ENCODE assay signal across 9 cellular contexts in the genomic region with DNA sequence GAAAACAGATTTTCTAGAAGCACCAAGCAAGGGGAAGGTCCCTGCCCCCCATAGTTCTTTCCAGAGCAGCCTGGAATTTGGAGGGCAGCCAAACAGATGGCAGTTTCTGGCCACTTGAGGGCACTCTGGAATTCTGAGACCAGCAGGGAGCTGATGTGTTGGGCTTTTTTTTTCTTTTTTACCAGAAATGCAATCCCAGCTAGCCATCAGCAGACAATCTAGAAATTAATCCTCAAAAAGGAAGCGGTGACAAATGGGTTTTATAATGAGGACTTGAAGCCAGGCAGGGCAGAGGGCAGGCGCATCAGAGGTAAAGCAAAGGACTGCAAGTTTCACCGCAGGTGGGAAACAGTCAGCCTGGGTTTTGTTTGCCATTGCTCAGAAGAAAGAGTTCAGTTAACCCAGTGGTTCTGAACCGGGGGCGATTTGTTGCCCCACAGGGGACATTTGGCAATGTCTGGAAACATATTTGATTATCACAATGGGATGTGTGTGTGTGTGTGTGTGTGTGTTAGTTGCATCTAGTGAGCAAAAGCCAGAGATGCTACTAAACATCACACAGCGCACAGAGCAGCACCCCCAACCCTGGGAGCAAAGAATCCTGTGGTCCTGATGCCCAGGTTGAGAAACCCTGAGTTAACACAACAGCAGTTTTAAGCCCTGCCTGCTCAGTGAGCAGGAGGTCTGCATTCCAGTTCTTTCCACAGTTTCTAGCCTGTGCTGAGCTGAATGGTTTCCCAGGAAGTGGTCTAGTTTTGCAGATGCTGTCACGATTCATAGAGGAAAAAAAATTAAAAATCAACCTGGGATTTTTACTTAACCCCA.
DNase-seq lines count a peak whose midpoint lies in the region; ATAC-seq, FAIRE-seq and TF ChIP-seq lines count a peak whose summit lies in the region.
"Had no signal": no experiment of that assay in that cellular context is flagged by ENCODE, and none has a peak within 500 bp of the region (broad histone marks: within the 10 kb centered on the region; RNA-seq: fewer than 3 reads in every experiment).

No MANE protein-coding gene starts in this region.

- TF ChIP-seq RAD21 in K562 (CRISPR knock-in tag; conservative IDR thresholded peaks at IDR 0.05 in 1 of 2, IDR thresholded peaks at IDR 0.05 in 1 of 2) = peak; percentile 68 to 80

- H3K27me3 ChIP-seq in OCI-LY3 (ENCODE audit: low read depth, low read length) (peaks cover 90% of the 10 kb centered on the region), K562 (ENCODE audit: control insufficient read depth in 2 of 2, insufficient read depth in 2 of 2, low read length in 2 of 2) (peaks cover 0 to 6% of the 10 kb centered on the region in 2 experiments; a peak in 2 of 5 replicates), iPS DF 6.9 (ENCODE audit: control insufficient read depth, insufficient read depth, low read length) (no peaks in the 10 kb centered on the region), smooth muscle cell (ENCODE audit: low read depth) (peaks cover 5% of the 10 kb centered on the region)
- H3K27me3 ChIP-seq in CD8-positive, alpha-beta T cell (ENCODE audit: insufficient read depth, low read length) = no peaks in the 10 kb centered on the region

- WGBS in K562 (ENCODE audit: insufficient coverage, low coverage, missing lambda C conversion rate) = 16% methylated on average over 6 of the region's 7 CpGs
- no CpG with 5 or more reads among the region's 7 CpGs for WGBS in iPS DF 6.9 (ENCODE audit: insufficient coverage, insufficient read length)
- 41% methylated on average over 7 of the region's 7 CpGs for WGBS in smooth muscle cell (ENCODE audit: low lambda C conversion rate)

- no peaks in the 10 kb centered on the region for H3K36me3 Mint-ChIP-seq in CD8-positive, alpha-beta T cell
- H3K36me3 Mint-ChIP-seq: activated naive CD8-positive, alpha-beta T cell treated with anti-CD3 and anti-CD28 coated beads, Interleukin-2, amount 10 ng/mL, durations not matched to agents 7 days and 5 days had no signal

- H3K79me2 ChIP-seq in OCI-LY3 (ENCODE audit: low read length) = no peaks in the 10 kb centered on the region
- no peaks in the 10 kb centered on the region for H3K79me2 ChIP-seq in K562 (ENCODE audit: control insufficient read depth, insufficient read depth, low read length)
- H3K79me2 ChIP-seq in smooth muscle cell (ENCODE audit: low read depth) = no peaks in the 10 kb centered on the region

- no peaks in the 10 kb centered on the region for H3K4me1 Mint-ChIP-seq in CD8-positive, alpha-beta T cell (ENCODE audit: low read depth)

- CTCF ChIA-PET in K562 (lab: Yijun Ruan, JAX; ENCODE audit: low intra/inter-chr PET ratio) = interaction anchor here (0.7 to 0.8 kb wide), 2 partner anchors 55 to 272 kb away, joined by 3 read pairs; no protein-coding TSS in a partner anchor
- CTCF ChIA-PET in CD8-positive, alpha-beta T cell (lab: Charles Lee) = no interaction called here

- TF ChIP-seq EP300 in K562 (IDR thresholded peaks at IDR 0.05; ENCODE audit: low read length) = peak; percentile 46

- no peaks in the 10 kb centered on the region for H3K27me3 Mint-ChIP-seq in CD8-positive, alpha-beta T cell (ENCODE audit: low read depth)

- H3F3A ChIP-seq in smooth muscle cell (ENCODE audit: low read depth) = no peaks in the 10 kb centered on the region

- TF ChIP-seq CTCF in OCI-LY3 (IDR thresholded peaks at IDR 0.05; ENCODE audit: low read depth, low read length) (peak; percentile 86), K562 (IDR thresholded peaks at IDR 0.05 in 2 of 3, conservative IDR thresholded peaks at IDR 0.05 in 1 of 3; ENCODE audit: insufficient read depth in 2 of 3, low read depth in 1 of 3, low read length in 3 of 3) (peak; percentile 60 to 71 (median 63)), smooth muscle cell (IDR thresholded peaks at IDR 0.05; ENCODE audit: borderline replicate concordance, insufficient read depth, poor library complexity, severe bottlenecking) (peak; percentile 69)
- no peak for TF ChIP-seq CTCF in CD8-positive, alpha-beta T cell (IDR thresholded peaks at IDR 0.05)

- DNase-seq in GM04503 (ENCODE audit: low read depth) = peak; percentile 46
- DNase-seq in HT1080 (ENCODE audit: low read depth) = peak; percentile 77
- peak; percentile 21 to 66 (median 35) for DNase-seq in K562 (ENCODE audit: extremely low read depth in 1 of 4, low spot score in 3 of 4)
- peak; percentile 33 for DNase-seq in iPS DF 6.9 (ENCODE audit: low read depth, low spot score)
- peak; percentile 43 for DNase-seq in smooth muscle cell (lab: John Stamatoyannopoulos, UW; ENCODE audit: unreplicated experiment)
- DNase-seq in CD8-positive, alpha-beta T cell = no peak
- DNase-seq: activated naive CD8-positive, alpha-beta T cell treated with anti-CD3 and anti-CD28 coated beads, Interleukin-2, amount 10 ng/mL, durations not matched to agents 7 days and 5 days had no signal

- H3K36me3 ChIP-seq in OCI-LY3 (replicated peaks; ENCODE audit: low read depth, low read length) (no peaks in the 10 kb centered on the region), K562 (ENCODE audit: control insufficient read depth, insufficient read depth, low read length) (no peaks in the 10 kb centered on the region), iPS DF 6.9 (ENCODE audit: control insufficient read depth, insufficient read depth, low read length) (no peaks in the 10 kb centered on the region), smooth muscle cell (ENCODE audit: low read depth) (no peaks in the 10 kb centered on the region)
- H3K36me3 ChIP-seq in CD8-positive, alpha-beta T cell (ENCODE audit: insufficient read depth, low read length) = no peaks in the 10 kb centered on the region

- H3K9me3 ChIP-seq in OCI-LY3 (ENCODE audit: insufficient read depth, low read length) = no peaks in the 10 kb centered on the region
- H3K9me3 ChIP-seq in K562 (replicated peaks; ENCODE audit: control insufficient read depth, insufficient read depth, low read depth, low read length) = no peaks in the 10 kb centered on the region
- no peaks in the 10 kb centered on the region for H3K9me3 ChIP-seq in iPS DF 6.9 (ENCODE audit: control insufficient read depth, insufficient read depth, low read length)
- no peaks in the 10 kb centered on the region for H3K9me3 ChIP-seq in smooth muscle cell (replicated peaks; ENCODE audit: low read depth)
- no peaks in the 10 kb centered on the region for H3K9me3 ChIP-seq in CD8-positive, alpha-beta T cell (ENCODE audit: low read length)

- H3K27ac ChIP-seq in OCI-LY3 (ENCODE audit: low read length) (no peak overlapping the region), K562 (ENCODE audit: extremely low read depth, low read depth, low read length) (no peak overlapping the region), iPS DF 6.9 (ENCODE audit: low read length) (no peak overlapping the region), smooth muscle cell (ENCODE audit: low read depth) (no peak overlapping the region)
- H3K27ac ChIP-seq in CD8-positive, alpha-beta T cell (ENCODE audit: low read depth, low read length) = no peak overlapping the region

- no peak overlapping the region for H3K27ac Mint-ChIP-seq in CD8-positive, alpha-beta T cell
- H3K27ac Mint-ChIP-seq: activated naive CD8-positive, alpha-beta T cell treated with anti-CD3 and anti-CD28 coated beads, Interleukin-2, amount 10 ng/mL, durations not matched to agents 7 days and 5 days had no signal

- no TSS peak for BruUV-seq in K562 (replicated peaks; lab: Mats Ljungman, UMichigan)

- no peak overlapping the region for H3K9ac ChIP-seq in OCI-LY3 (ENCODE audit: low read length)
- no peak overlapping the region for H3K9ac ChIP-seq in K562 (ENCODE audit: insufficient read depth in 1 of 2, low read depth in 2 of 2, low read length in 2 of 2)
- no peak overlapping the region for H3K9ac ChIP-seq in smooth muscle cell (ENCODE audit: low read depth)

- H3K4me2 ChIP-seq in OCI-LY3 (ENCODE audit: low read length) (no peak overlapping the region; the same call in 1 of the 2 replicates), K562 (ENCODE audit: insufficient read depth, low read length) (no peak overlapping the region), smooth muscle cell (peak overlapping the region; percentile 45)

- intact Hi-C loops in K562 (cut with micrococcal nuclease) = loop anchor here (1.0 to 10.0 kb wide), 5 partner anchors 81 to 310 kb away; no protein-coding TSS in a partner anchor
- intact Hi-C loops in CD8-positive, alpha-beta T cell (cut with DNase I, micrococcal nuclease) = no loop called here

- POLR2A ChIA-PET in K562 (lab: Yijun Ruan, JAX) = interaction anchor here (0.6 to 1.2 kb wide), 2 partner anchors 860 to 1053 kb away, joined by 3 read pairs; no protein-coding TSS in a partner anchor
- POLR2A ChIA-PET in CD8-positive, alpha-beta T cell (lab: Charles Lee) = no interaction called here

- ATAC-seq in K562 = peak; percentile 64
- no peak for ATAC-seq in CD8-positive, alpha-beta T cell
- ATAC-seq in GM21825 (IDR thresholded peaks at IDR 0.05; ENCODE audit: unreplicated experiment) = no peak

- H3K4me1 ChIP-seq in OCI-LY3 (ENCODE audit: low read length) (peaks cover 7% of the 10 kb centered on the region), K562 (replicated peaks in 1 of 2; ENCODE audit: control insufficient read depth in 2 of 2, insufficient read depth in 2 of 2, low read length in 2 of 2) (peaks cover 0 to 5% of the 10 kb centered on the region in 2 experiments; a peak in 2 of 5 replicates), iPS DF 6.9 (ENCODE audit: control insufficient read depth, insufficient read depth, low read length) (peaks cover 5% of the 10 kb centered on the region), smooth muscle cell (ENCODE audit: low read depth) (peaks cover 4% of the 10 kb centered on the region)
- no peaks in the 10 kb centered on the region for H3K4me1 ChIP-seq in CD8-positive, alpha-beta T cell (ENCODE audit: insufficient read depth, low read length)

- H3K4me3 ChIP-seq in OCI-LY3 (ENCODE audit: low read length) = no peak overlapping the region
- H3K4me3 ChIP-seq in K562 = no peak overlapping the region
- no peak overlapping the region for H3K4me3 ChIP-seq in iPS DF 6.9 (ENCODE audit: low read length)
- no peak overlapping the region for H3K4me3 ChIP-seq in smooth muscle cell
- H3K4me3 ChIP-seq in CD8-positive, alpha-beta T cell (ENCODE audit: low read depth, low read length) = no peak overlapping the region

- H2AFZ ChIP-seq in OCI-LY3 (ENCODE audit: low read depth, low read length) = no peak overlapping the region
- no peak overlapping the region for H2AFZ ChIP-seq in K562 (ENCODE audit: low read depth, low read length)
- no peak overlapping the region for H2AFZ ChIP-seq in smooth muscle cell (ENCODE audit: low read depth)

- in situ Hi-C loops in K562 (cut with MboI) = loop anchor here (10.0 kb wide), 1 partner anchor 309 kb away; no protein-coding TSS in a partner anchor

- no peak overlapping the region for H3K4me3 Mint-ChIP-seq in CD8-positive, alpha-beta T cell
- H3K4me3 Mint-ChIP-seq: activated naive CD8-positive, alpha-beta T cell treated with anti-CD3 and anti-CD28 coated beads, Interleukin-2, amount 10 ng/mL, durations not matched to agents 7 days and 5 days had no signal

- no peaks in the 10 kb centered on the region for H3K9me3 Mint-ChIP-seq in CD8-positive, alpha-beta T cell
- H3K9me3 Mint-ChIP-seq: activated naive CD8-positive, alpha-beta T cell treated with anti-CD3 and anti-CD28 coated beads, Interleukin-2, amount 10 ng/mL, durations not matched to agents 7 days and 5 days had no signal

- peak; percentile 52 for FAIRE-seq in K562 (lab: Jason Lieb, UNC)

- no peak for TF ChIP-seq POLR2A in K562 (conservative IDR thresholded peaks at IDR 0.05)

- H4K20me1 ChIP-seq in OCI-LY3 (ENCODE audit: insufficient read depth, low read length) = 0 out of 2 replicates have a peak, but pooled peaks cover 7% of the 10 kb centered on the region
- no peaks in the 10 kb centered on the region for H4K20me1 ChIP-seq in K562 (replicated peaks; ENCODE audit: control insufficient read depth, insufficient read depth, low read length)
- no peaks in the 10 kb centered on the region for H4K20me1 ChIP-seq in smooth muscle cell (ENCODE audit: low read depth)

- H3K9me1 ChIP-seq in K562 (ENCODE audit: control insufficient read depth, insufficient read depth, low read length) = no peaks in the 10 kb centered on the region

Comparison
In these comparisons a context has a peak if more than half of its experiments do, and no peak if none do; other contexts are left out.
1. DNase-seq: peak in GM04503 (single experiment), HT1080 (single experiment), K562 (4 of 4), iPS DF 6.9 (single experiment) and smooth muscle cell (single experiment); none in CD8-positive, alpha-beta T cell (0 of 7).